In the genomic region with DNA sequence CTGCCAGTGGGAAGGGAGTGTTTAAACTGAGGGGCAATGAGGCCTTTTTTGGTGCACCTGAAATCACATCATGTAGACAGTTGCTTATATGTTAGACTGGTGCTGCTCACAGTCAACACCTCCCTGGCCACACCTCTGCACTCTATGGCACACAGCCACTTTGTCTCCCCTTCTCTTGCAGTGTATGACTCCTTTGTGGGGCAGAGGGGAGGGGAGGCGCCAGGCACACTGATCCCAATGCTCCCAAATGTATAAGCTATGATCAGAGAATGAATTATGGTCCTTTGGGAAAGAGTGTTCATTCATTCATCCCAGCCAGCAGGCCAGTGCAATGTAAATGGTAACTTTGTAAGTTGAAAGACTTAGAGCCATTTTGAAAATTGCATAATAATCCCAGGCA, we compare ENCODE assay signal across 1 cellular context.
TF ChIP-seq lines count a peak whose summit lies in the region.

No MANE protein-coding gene starts in this region.

TF ChIP-seq in GM23338, 12 proteins besides CTCF, POLR2A, EP300 and RAD21 (continued from another document):
- TF ChIP-seq, protein P1, sequence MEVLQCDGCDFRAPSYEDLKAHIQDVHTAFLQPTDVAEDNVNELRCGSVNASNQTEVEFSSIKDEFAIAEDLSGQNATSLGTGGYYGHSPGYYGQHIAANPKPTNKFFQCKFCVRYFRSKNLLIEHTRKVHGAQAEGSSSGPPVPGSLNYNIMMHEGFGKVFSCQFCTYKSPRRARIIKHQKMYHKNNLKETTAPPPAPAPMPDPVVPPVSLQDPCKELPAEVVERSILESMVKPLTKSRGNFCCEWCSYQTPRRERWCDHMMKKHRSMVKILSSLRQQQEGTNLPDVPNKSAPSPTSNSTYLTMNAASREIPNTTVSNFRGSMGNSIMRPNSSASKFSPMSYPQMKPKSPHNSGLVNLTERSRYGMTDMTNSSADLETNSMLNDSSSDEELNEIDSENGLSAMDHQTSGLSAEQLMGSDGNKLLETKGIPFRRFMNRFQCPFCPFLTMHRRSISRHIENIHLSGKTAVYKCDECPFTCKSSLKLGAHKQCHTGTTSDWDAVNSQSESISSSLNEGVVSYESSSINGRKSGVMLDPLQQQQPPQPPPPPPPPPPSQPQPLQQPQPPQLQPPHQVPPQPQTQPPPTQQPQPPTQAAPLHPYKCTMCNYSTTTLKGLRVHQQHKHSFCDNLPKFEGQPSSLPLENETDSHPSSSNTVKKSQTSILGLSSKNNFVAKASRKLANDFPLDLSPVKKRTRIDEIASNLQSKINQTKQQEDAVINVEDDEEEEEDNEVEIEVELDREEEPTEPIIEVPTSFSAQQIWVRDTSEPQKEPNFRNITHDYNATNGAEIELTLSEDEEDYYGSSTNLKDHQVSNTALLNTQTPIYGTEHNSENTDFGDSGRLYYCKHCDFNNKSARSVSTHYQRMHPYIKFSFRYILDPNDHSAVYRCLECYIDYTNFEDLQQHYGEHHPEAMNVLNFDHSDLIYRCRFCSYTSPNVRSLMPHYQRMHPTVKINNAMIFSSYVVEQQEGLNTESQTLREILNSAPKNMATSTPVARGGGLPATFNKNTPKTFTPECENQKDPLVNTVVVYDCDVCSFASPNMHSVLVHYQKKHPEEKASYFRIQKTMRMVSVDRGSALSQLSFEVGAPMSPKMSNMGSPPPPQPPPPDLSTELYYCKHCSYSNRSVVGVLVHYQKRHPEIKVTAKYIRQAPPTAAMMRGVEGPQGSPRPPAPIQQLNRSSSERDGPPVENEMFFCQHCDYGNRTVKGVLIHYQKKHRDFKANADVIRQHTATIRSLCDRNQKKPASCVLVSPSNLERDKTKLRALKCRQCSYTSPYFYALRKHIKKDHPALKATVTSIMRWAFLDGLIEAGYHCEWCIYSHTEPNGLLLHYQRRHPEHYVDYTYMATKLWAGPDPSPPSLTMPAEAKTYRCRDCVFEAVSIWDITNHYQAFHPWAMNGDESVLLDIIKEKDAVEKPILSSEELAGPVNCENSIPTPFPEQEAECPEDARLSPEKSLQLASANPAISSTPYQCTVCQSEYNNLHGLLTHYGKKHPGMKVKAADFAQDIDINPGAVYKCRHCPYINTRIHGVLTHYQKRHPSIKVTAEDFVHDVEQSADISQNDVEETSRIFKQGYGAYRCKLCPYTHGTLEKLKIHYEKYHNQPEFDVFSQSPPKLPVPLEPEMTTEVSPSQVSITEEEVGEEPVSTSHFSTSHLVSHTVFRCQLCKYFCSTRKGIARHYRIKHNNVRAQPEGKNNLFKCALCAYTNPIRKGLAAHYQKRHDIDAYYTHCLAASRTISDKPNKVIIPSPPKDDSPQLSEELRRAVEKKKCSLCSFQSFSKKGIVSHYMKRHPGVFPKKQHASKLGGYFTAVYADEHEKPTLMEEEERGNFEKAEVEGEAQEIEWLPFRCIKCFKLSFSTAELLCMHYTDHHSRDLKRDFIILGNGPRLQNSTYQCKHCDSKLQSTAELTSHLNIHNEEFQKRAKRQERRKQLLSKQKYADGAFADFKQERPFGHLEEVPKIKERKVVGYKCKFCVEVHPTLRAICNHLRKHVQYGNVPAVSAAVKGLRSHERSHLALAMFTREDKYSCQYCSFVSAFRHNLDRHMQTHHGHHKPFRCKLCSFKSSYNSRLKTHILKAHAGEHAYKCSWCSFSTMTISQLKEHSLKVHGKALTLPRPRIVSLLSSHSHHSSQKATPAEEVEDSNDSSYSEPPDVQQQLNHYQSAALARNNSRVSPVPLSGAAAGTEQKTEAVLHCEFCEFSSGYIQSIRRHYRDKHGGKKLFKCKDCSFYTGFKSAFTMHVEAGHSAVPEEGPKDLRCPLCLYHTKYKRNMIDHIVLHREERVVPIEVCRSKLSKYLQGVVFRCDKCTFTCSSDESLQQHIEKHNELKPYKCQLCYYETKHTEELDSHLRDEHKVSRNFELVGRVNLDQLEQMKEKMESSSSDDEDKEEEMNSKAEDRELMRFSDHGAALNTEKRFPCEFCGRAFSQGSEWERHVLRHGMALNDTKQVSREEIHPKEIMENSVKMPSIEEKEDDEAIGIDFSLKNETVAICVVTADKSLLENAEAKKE (CRISPR knock-in tag; IDR thresholded peaks at IDR 0.05), result no peak
- no peak for TF ChIP-seq EZH2 (IDR thresholded peaks at IDR 0.05; ENCODE audit: low read depth, unreplicated experiment)
- no peak for TF ChIP-seq CREB1 (CRISPR knock-in tag; IDR thresholded peaks at IDR 0.05; ENCODE audit: low read depth)
- no peak for TF ChIP-seq STAT1 (IDR thresholded peaks at IDR 0.05; ENCODE audit: unreplicated experiment)
- TF ChIP-seq, protein P2, sequence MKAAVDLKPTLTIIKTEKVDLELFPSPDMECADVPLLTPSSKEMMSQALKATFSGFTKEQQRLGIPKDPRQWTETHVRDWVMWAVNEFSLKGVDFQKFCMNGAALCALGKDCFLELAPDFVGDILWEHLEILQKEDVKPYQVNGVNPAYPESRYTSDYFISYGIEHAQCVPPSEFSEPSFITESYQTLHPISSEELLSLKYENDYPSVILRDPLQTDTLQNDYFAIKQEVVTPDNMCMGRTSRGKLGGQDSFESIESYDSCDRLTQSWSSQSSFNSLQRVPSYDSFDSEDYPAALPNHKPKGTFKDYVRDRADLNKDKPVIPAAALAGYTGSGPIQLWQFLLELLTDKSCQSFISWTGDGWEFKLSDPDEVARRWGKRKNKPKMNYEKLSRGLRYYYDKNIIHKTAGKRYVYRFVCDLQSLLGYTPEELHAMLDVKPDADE (IDR thresholded peaks at IDR 0.05), result no peak
- no peak for TF ChIP-seq ZNF114 (CRISPR knock-in tag; IDR thresholded peaks at IDR 0.05)
